27 cellular contexts compared by ENCODE assay signal in genomic region chr7:73885433-73885974, GRCh38. TPM values are rescaled to one million over a fixed set of nuclear protein-coding genes. Genes with fewer than 3 reads are reported as not detected.
DNase-seq lines count a peak whose midpoint lies in the region; ATAC-seq and TF ChIP-seq lines count a peak whose summit lies in the region.
"Had no signal": no experiment of that assay in that cellular context is flagged by ENCODE, and none has a peak within 500 bp of the region (broad histone marks: within the 10 kb centered on the region; RNA-seq: fewer than 3 reads in every experiment).

No MANE protein-coding gene starts in this region.

- no peak overlapping the region for H3K4me3 Mint-ChIP-seq in MCF 10A (ENCODE audit: unreplicated experiment)
- no peak overlapping the region for H3K4me3 Mint-ChIP-seq in chondrocyte (ENCODE audit: unreplicated experiment)
- H3K4me3 Mint-ChIP-seq: CD4-positive, alpha-beta T cell had no signal

- ATAC-seq in HG03342 (IDR thresholded peaks at IDR 0.05; ENCODE audit: unreplicated experiment), result no peak

- no peaks in the 10 kb centered on the region for H3K27me3 Mint-ChIP-seq in MCF 10A (ENCODE audit: insufficient read depth, unreplicated experiment)
- H3K27me3 Mint-ChIP-seq in chondrocyte (ENCODE audit: low read depth), result no peaks in the 10 kb centered on the region

- intact Hi-C loops in breast epithelium (cut with DNase I; ENCODE audit: low total_unique reads), result no loop called here
- intact Hi-C loops in MCF 10A (cut with micrococcal nuclease), result no loop called here
- intact Hi-C loops in vagina (cut with DNase I), result no loop called here

- H3K36me3 Mint-ChIP-seq in MCF 10A (ENCODE audit: insufficient read depth, unreplicated experiment) (no peaks in the 10 kb centered on the region), chondrocyte (ENCODE audit: low read depth) (peaks cover 1% of the 10 kb centered on the region)

- H3K9me3 Mint-ChIP-seq in MCF 10A (ENCODE audit: unreplicated experiment) (no peaks in the 10 kb centered on the region), chondrocyte (ENCODE audit: low read depth) (no peaks in the 10 kb centered on the region)
- H3K9me3 Mint-ChIP-seq: CD4-positive, alpha-beta T cell had no signal

- no peak for TF ChIP-seq POLR2A in breast epithelium (IDR thresholded peaks at IDR 0.05)
- no peak for TF ChIP-seq POLR2A in vagina (IDR thresholded peaks at IDR 0.05)

- H3K27ac Mint-ChIP-seq in MCF 10A (ENCODE audit: low read depth, unreplicated experiment), result no peak overlapping the region
- H3K27ac Mint-ChIP-seq in chondrocyte (ENCODE audit: unreplicated experiment), result peak overlapping the region; percentile 85
- H3K27ac Mint-ChIP-seq: CD4-positive, alpha-beta T cell had no signal

- CTCF ChIA-PET in MCF 10A (lab: Yijun Ruan, JAX), result interaction anchor here (1.0 to 1.2 kb wide), 3 partner anchors 23 to 278 kb away, joined by 3 read pairs; no protein-coding TSS in a partner anchor

- H3K9ac ChIP-seq in skeletal muscle tissue (ENCODE audit: low read depth in 1 of 3, low read length in 3 of 3), result no peak overlapping the region

- H3K9me3 ChIP-seq in breast epithelium (no peaks in the 10 kb centered on the region), skeletal muscle tissue (ENCODE audit: control insufficient read depth in 3 of 3, low read length in 3 of 3) (no peaks in the 10 kb centered on the region), vagina (no peaks in the 10 kb centered on the region)
- H3K9me3 ChIP-seq: BLaER1, Caco-2, Peyer's patch, SJCRH30 had no signal

- DNase-seq in breast epithelium (ENCODE audit: low spot score in 2 of 2) (no peak), MCF 10A (ENCODE audit: unreplicated experiment) (no peak), chondrocyte (ENCODE audit: low spot score) (no peak), vagina (ENCODE audit: extremely low spot score in 2 of 2) (no peak), DMS114 treated with DMSO at 0.1 percent for 48 hours (lab: John Stamatoyannopoulos, UW; ENCODE audit: unreplicated experiment) (no peak), activated T-cell treated with anti-CD3 and anti-CD28 coated beads for 4 hours (no peak)
- DNase-seq: ACHN; Caco-2; CD4-positive, alpha-beta T cell; DMS 273 treated with DMSO at 0.1 percent for 48 hours; DND-41; GOT3; HCEC 1CT; MM.1S; NCI-H1048; NCI-H1417 treated with DMSO at 0.1 percent for 48 hours; NCI-H187; NCI-H446; NCI-H526; Peyer's patch had no signal

- no TSS peak for BruUV-seq in MCF 10A (replicated peaks; lab: Mats Ljungman, UMichigan)

- peaks cover 18 to 20% of the 10 kb centered on the region in 2 donors for H3K4me1 ChIP-seq in breast epithelium
- peaks cover 31 to 35% (median 31%) of the 10 kb centered on the region in 3 donors for H3K4me1 ChIP-seq in skeletal muscle tissue (ENCODE audit: control insufficient read depth in 3 of 3, insufficient read depth in 3 of 3, low read length in 3 of 3)
- peaks cover 45% of the 10 kb centered on the region for H3K4me1 ChIP-seq in vagina

- POLR2A ChIA-PET in MCF 10A (lab: Yijun Ruan, JAX), result interaction anchor here (0.7 kb wide), 2 partner anchors 54 to 134 kb away, joined by 3 to 5 read pairs; no protein-coding TSS in a partner anchor

- peaks cover 2% of the 10 kb centered on the region for H3K4me1 Mint-ChIP-seq in MCF 10A (ENCODE audit: insufficient read depth, unreplicated experiment)
- H3K4me1 Mint-ChIP-seq in chondrocyte (ENCODE audit: low read depth), result peaks cover 59% of the 10 kb centered on the region

- peak overlapping the region; percentile 82 to 91 for H3K27ac ChIP-seq in breast epithelium
- peak overlapping the region; percentile 69 for H3K27ac ChIP-seq in skeletal muscle tissue (ENCODE audit: low read depth, low read length)
- H3K27ac ChIP-seq in vagina, result peak overlapping the region; percentile 82
- H3K27ac ChIP-seq: 22Rv1, SJCRH30 had no signal

- no peaks in the 10 kb centered on the region for H3K27me3 ChIP-seq in breast epithelium
- peaks cover 12 to 21% (median 16%) of the 10 kb centered on the region in 3 donors for H3K27me3 ChIP-seq in skeletal muscle tissue (ENCODE audit: control insufficient read depth in 3 of 3, insufficient read depth in 3 of 3, low read length in 3 of 3)
- H3K27me3 ChIP-seq in vagina, result no peaks in the 10 kb centered on the region
- H3K27me3 ChIP-seq: BLaER1, Peyer's patch had no signal

- TF ChIP-seq CTCF in breast epithelium (IDR thresholded peaks at IDR 0.05) (no peak), MCF 10A (IDR thresholded peaks at IDR 0.05; ENCODE audit: unreplicated experiment) (no peak), chondrocyte (IDR thresholded peaks at IDR 0.05) (no peak), vagina (IDR thresholded peaks at IDR 0.05) (no peak)

- H3K36me3 ChIP-seq in breast epithelium, result no peaks in the 10 kb centered on the region
- no peaks in the 10 kb centered on the region for H3K36me3 ChIP-seq in skeletal muscle tissue (ENCODE audit: control insufficient read depth in 3 of 3, insufficient read depth in 3 of 3, low read length in 3 of 3)
- H3K36me3 ChIP-seq in vagina, result no peaks in the 10 kb centered on the region
- H3K36me3 ChIP-seq: BLaER1, Peyer's patch, SJCRH30 had no signal

- no peak overlapping the region for H3K4me3 ChIP-seq in breast epithelium
- H3K4me3 ChIP-seq in skeletal muscle tissue (ENCODE audit: low read length in 3 of 3), result no peak overlapping the region
- no peak overlapping the region for H3K4me3 ChIP-seq in vagina
- H3K4me3 ChIP-seq: BLaER1, Peyer's patch, SJCRH30 had no signal

RNA-seq across cellular contexts. Expression of gene TMEM270, which starts 24.5 kb away (rescaled TPM):
- total RNA-seq in breast epithelium (not detected), MCF 10A (2022) (not detected in 2 replicates), chondrocyte (0.25 TPM in 1 of 3 replicates, not detected in the others), skeletal muscle tissue (not detected), vagina (not detected)
- total RNA-seq: Caco-2; CD4-positive, alpha-beta T cell; LHCN-M2; OCI-LY7; Peyer's patch; SJCRH30 had no signal

RNA-seq across cellular contexts. Expression of gene METTL27, which starts 43.2 kb away (rescaled TPM):
- total RNA-seq in breast epithelium (10 to 100 TPM in 1 of 3 donors, 1 to 10 TPM in 2; 1.6 to 10.6 (median 7.0) TPM), MCF 10A (2022) (4.4 and 7.3 TPM in 2 replicates), chondrocyte (0.51 to 1.7 TPM (median 0.99 TPM) in 3 replicates), skeletal muscle tissue (1.6 TPM), vagina (not detected)

RNA-seq across cellular contexts. Expression of gene CLDN4, which starts 54.7 kb away (rescaled TPM):
- total RNA-seq in breast epithelium (100 to 1,000 TPM in 2 of 3 donors, 1 to 10 TPM in 1; 3.8 to 379 (median 143) TPM), MCF 10A (2022) (0.22 and 0.28 TPM in 2 replicates), chondrocyte (0.35 to 0.80 TPM (median 0.51 TPM) in 3 replicates), skeletal muscle tissue (not detected), vagina (29.5 TPM)
